ENCODE assay signal across 17 cellular contexts in genomic region chr1:23140940-23141596, GRCh38.
"Had no signal": no experiment of that assay in that cellular context is flagged by ENCODE, and none has a peak within 500 bp of the region (broad histone marks: within the 10 kb centered on the region; RNA-seq: fewer than 3 reads in every experiment).

No MANE protein-coding gene starts in this region.

- H3K9me3 ChIP-seq: neutrophil had no signal

- H3K27me3 Mint-ChIP-seq: activated CD8-positive, alpha-beta T cell treated with anti-CD3 and anti-CD28 coated beads for 36 hours; activated naive CD4-positive, alpha-beta T cell treated with anti-CD3 and anti-CD28 coated beads, Interleukin-2, amount 50 U/mL, for 24 hours; naive B cell had no signal

- H3K27ac ChIP-seq: foreskin keratinocyte, neutrophil had no signal

- H3K9me3 Mint-ChIP-seq: activated CD8-positive, alpha-beta T cell treated with anti-CD3 and anti-CD28 coated beads for 36 hours; activated naive CD4-positive, alpha-beta T cell treated with anti-CD3 and anti-CD28 coated beads, Interleukin-2, amount 50 U/mL, for 24 hours; activated T-cell treated with anti-CD3 and anti-CD28 coated beads, Interleukin-2, amount 50 U/mL, for 4 hours; naive B cell had no signal

- H3K27ac Mint-ChIP-seq: activated CD8-positive, alpha-beta T cell treated with anti-CD3 and anti-CD28 coated beads for 36 hours; activated naive CD4-positive, alpha-beta T cell treated with anti-CD3 and anti-CD28 coated beads, Interleukin-2, amount 50 U/mL, for 24 hours; naive B cell had no signal

- H3K36me3 Mint-ChIP-seq: naive B cell had no signal

- DNase-seq: activated CD4-positive, alpha-beta T cell treated with anti-CD3 and anti-CD28 coated beads for 4 hours; activated CD8-positive, alpha-beta T cell treated with anti-CD3 and anti-CD28 coated beads for 36 hours; activated effector memory CD4-positive, alpha-beta T cell treated with anti-CD3 and anti-CD28 coated beads, Interleukin-2, amount 50 U/mL, for 16 hours; activated T-cell treated with anti-CD3 and anti-CD28 coated beads, Interleukin-2, amount 50 U/mL, for 4 hours; caudate nucleus; cortex of kidney; effector CD4-positive, alpha-beta T cell; foreskin keratinocyte; kidney glomerular epithelial cell; midbrain; naive B cell; stimulated activated CD4-positive, alpha-beta T cell treated with anti-CD3 and anti-CD28 coated beads, Interleukin-15, amount 100 ng/mL, for 24 hours; stimulated activated CD4-positive, alpha-beta T cell treated with anti-CD3 and anti-CD28 coated beads, Interleukin-4, amount 100 ng/mL, for 1 hour; stimulated activated naive CD4-positive, alpha-beta T cell had no signal

- H3K4me3 ChIP-seq: lung had no signal

- H3K36me3 ChIP-seq: neutrophil had no signal

- H3K4me1 ChIP-seq: foreskin keratinocyte had no signal

- H3K27me3 ChIP-seq: foreskin keratinocyte, neutrophil had no signal

- ATAC-seq: activated CD8-positive, alpha-beta T cell treated with anti-CD3 and anti-CD28 coated beads for 36 hours; activated T-cell treated with anti-CD3 and anti-CD28 coated beads, Interleukin-2, amount 50 U/mL, for 4 hours; foreskin keratinocyte had no signal

- H3K4me3 Mint-ChIP-seq: activated CD8-positive, alpha-beta T cell treated with anti-CD3 and anti-CD28 coated beads for 36 hours; activated naive CD4-positive, alpha-beta T cell treated with anti-CD3 and anti-CD28 coated beads, Interleukin-2, amount 50 U/mL, for 24 hours; activated T-cell treated with anti-CD3 and anti-CD28 coated beads, Interleukin-2, amount 50 U/mL, for 4 hours; naive B cell had no signal
